Comparison of ENCODE assay signal across 24 cellular contexts in the genomic region with DNA sequence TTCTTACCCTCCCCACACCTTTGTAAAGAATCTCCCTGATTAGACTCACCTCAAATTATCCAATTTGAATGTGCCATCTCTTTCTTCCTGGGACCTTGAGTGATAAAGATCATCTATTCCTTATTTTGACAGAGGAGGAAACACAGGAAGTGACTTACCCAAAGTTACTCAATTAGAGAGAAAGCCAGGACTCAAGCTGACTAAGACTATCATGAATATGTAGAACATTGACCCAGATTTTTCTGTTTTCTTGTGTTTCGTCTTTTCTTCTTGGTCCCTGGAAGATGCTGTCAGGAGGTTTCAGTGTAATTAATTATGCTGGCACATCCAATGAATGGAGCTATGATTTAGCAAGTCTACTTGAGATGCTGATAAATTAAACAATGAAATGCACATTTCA.
"Had no signal": no experiment of that assay in that cellular context is flagged by ENCODE, and none has a peak within 500 bp of the region (broad histone marks: within the 10 kb centered on the region; RNA-seq: fewer than 3 reads in every experiment).

No MANE protein-coding gene starts in this region.

- H3K9me3 Mint-ChIP-seq: activated naive CD8-positive, alpha-beta T cell treated with anti-CD3 and anti-CD28 coated beads for 36 hours; activated T-cell treated with anti-CD3 and anti-CD28 coated beads, Interleukin-2, amount 50 U/mL, for 24 hours; activated T-helper 2 cell treated with anti-CD3 and anti-CD28 coated beads, Interferon-gamma antibody, Interleukin-2, Interleukin-4, amounts not matched to agents 10 μg/mL and 5 μg/mL and 100 μg/mL, durations not matched to agents 14 hours and 24 hours and 36 hours; dendritic cell treated with granulocyte-macrophage colony-stimulating factor and Interleukin-4, amounts not matched to agents 40 ng/mL and 50 ng/mL, for 4 days; memory B cell; stimulated activated naive B cell treated with anti-CD40 and anti-IgM and Interleukin-4, amounts not matched to agents 10 μg/mL and 1 μg/mL and 100 μg/mL, for 72 hours; type B pancreatic cell had no signal

- H3K27me3 Mint-ChIP-seq: activated T-cell treated with anti-CD3 and anti-CD28 coated beads, Interleukin-2, amount 50 U/mL, for 24 hours; dendritic cell treated with granulocyte-macrophage colony-stimulating factor and Interleukin-4, amounts not matched to agents 40 ng/mL and 50 ng/mL, for 4 days; stimulated activated naive B cell treated with anti-CD40 and anti-IgM and Interleukin-4, amounts not matched to agents 10 μg/mL and 1 μg/mL and 100 μg/mL, for 72 hours had no signal

- H3K27me3 ChIP-seq: cardiac muscle cell, right lobe of liver, vagina had no signal

- ATAC-seq: left colon; mucosa of descending colon; right lobe of liver; stimulated activated naive B cell treated with anti-CD40 and anti-IgM and Interleukin-4, amounts not matched to agents 10 μg/mL and 1 μg/mL and 100 μg/mL, for 72 hours had no signal

- H3K36me3 ChIP-seq: cardiac muscle cell, right lobe of liver, thoracic aorta, vagina, WERI-Rb-1 had no signal

- H3K27ac ChIP-seq: cardiac muscle cell, right lobe of liver, skin epidermis, thoracic aorta, vagina, WERI-Rb-1 had no signal

- H3K4me1 ChIP-seq: right lobe of liver, vagina had no signal

- H3K27ac Mint-ChIP-seq: activated naive CD8-positive, alpha-beta T cell treated with anti-CD3 and anti-CD28 coated beads for 36 hours; activated T-cell treated with anti-CD3 and anti-CD28 coated beads, Interleukin-2, amount 50 U/mL, for 24 hours; activated T-helper 2 cell treated with anti-CD3 and anti-CD28 coated beads, Interferon-gamma antibody, Interleukin-2, Interleukin-4, amounts not matched to agents 10 μg/mL and 5 μg/mL and 100 μg/mL, durations not matched to agents 14 hours and 24 hours and 36 hours; dendritic cell treated with granulocyte-macrophage colony-stimulating factor and Interleukin-4, amounts not matched to agents 40 ng/mL and 50 ng/mL, for 4 days; memory B cell; stimulated activated naive B cell treated with anti-CD40 and anti-IgM and Interleukin-4, amounts not matched to agents 10 μg/mL and 1 μg/mL and 100 μg/mL, for 72 hours; type B pancreatic cell had no signal

- H3K36me3 Mint-ChIP-seq: activated naive CD8-positive, alpha-beta T cell treated with anti-CD3 and anti-CD28 coated beads for 36 hours; memory B cell; stimulated activated naive B cell treated with anti-CD40 and anti-IgM and Interleukin-4, amounts not matched to agents 10 μg/mL and 1 μg/mL and 100 μg/mL, for 72 hours; type B pancreatic cell had no signal

- H3K4me3 Mint-ChIP-seq: activated naive CD8-positive, alpha-beta T cell treated with anti-CD3 and anti-CD28 coated beads for 36 hours; activated T-cell treated with anti-CD3 and anti-CD28 coated beads, Interleukin-2, amount 50 U/mL, for 24 hours; dendritic cell treated with granulocyte-macrophage colony-stimulating factor and Interleukin-4, amounts not matched to agents 40 ng/mL and 50 ng/mL, for 4 days; memory B cell; stimulated activated naive B cell treated with anti-CD40 and anti-IgM and Interleukin-4, amounts not matched to agents 10 μg/mL and 1 μg/mL and 100 μg/mL, for 72 hours; type B pancreatic cell had no signal

- H3K4me1 Mint-ChIP-seq: memory B cell; stimulated activated naive B cell treated with anti-CD40 and anti-IgM and Interleukin-4, amounts not matched to agents 10 μg/mL and 1 μg/mL and 100 μg/mL, for 72 hours had no signal

- H3K9me3 ChIP-seq: mucosa of descending colon, right lobe of liver, thoracic aorta, vagina had no signal

- H3K4me3 ChIP-seq: cardiac muscle cell, mucosa of descending colon, right lobe of liver, skin epidermis, thoracic aorta, vagina had no signal

- DNase-seq: activated CD8-positive, alpha-beta memory T cell treated with anti-CD3 and anti-CD28 coated beads for 24 hours; activated CD8-positive, alpha-beta memory T cell treated with anti-CD3 and anti-CD28 coated beads, Interleukin-2, amount 50 U/mL, for 4 hours; activated naive CD4-positive, alpha-beta T cell; activated naive CD8-positive, alpha-beta T cell treated with anti-CD3 and anti-CD28 coated beads for 36 hours; activated T-cell treated with anti-CD3 and anti-CD28 coated beads, Interleukin-2, amount 50 U/mL, for 24 hours; amygdala; effector CD4-positive, alpha-beta T cell; erythroblast; hypothalamus; islet precursor cell; left colon; mucosa of descending colon; nucleus accumbens; right lobe of liver; stimulated activated naive B cell treated with anti-CD40 and anti-IgM and Interleukin-4, amounts not matched to agents 10 μg/mL and 1 μg/mL and 100 μg/mL, for 72 hours; WERI-Rb-1 had no signal
